ENCODE assay signal across 19 cellular contexts in genomic region chr11:128585498-128586238, GRCh38. TPM values are rescaled to one million over a fixed set of nuclear protein-coding genes. Genes with fewer than 3 reads are reported as not detected.
DNase-seq lines count a peak whose midpoint lies in the region; ATAC-seq, FAIRE-seq and TF ChIP-seq lines count a peak whose summit lies in the region.
"Had no signal": no experiment of that assay in that cellular context is flagged by ENCODE, and none has a peak within 500 bp of the region (broad histone marks: within the 10 kb centered on the region; RNA-seq: fewer than 3 reads in every experiment).

No MANE protein-coding gene starts in this region.

- H3K9ac ChIP-seq in iPS-18a (ENCODE audit: low read length): no peak overlapping the region
- no peak overlapping the region for H3K9ac ChIP-seq in trophoblast cell (ENCODE audit: low read length)
- H3K9ac ChIP-seq in GM23248: no peak overlapping the region
- H3K9ac ChIP-seq: KMS-11 had no signal

- H3K14ac ChIP-seq in trophoblast cell (ENCODE audit: low read length): no peak overlapping the region

- no peaks in the 10 kb centered on the region for H3K79me1 ChIP-seq in trophoblast cell (ENCODE audit: low read length)

- H3K23ac ChIP-seq in trophoblast cell (ENCODE audit: low read length): no peak overlapping the region

- H3K36me3 ChIP-seq in GM23338 (ENCODE audit: insufficient read depth): no peaks in the 10 kb centered on the region; the same call in 1 of the 2 replicates
- H3K36me3 ChIP-seq in iPS-18a (ENCODE audit: control insufficient read depth, low read depth, low read length): no peaks in the 10 kb centered on the region
- no peaks in the 10 kb centered on the region for H3K36me3 ChIP-seq in trophoblast cell (ENCODE audit: control insufficient read depth in 1 of 2, insufficient read depth in 2 of 2, low read length in 2 of 2)
- H3K36me3 ChIP-seq in GM23248 (ENCODE audit: low read depth): no peaks in the 10 kb centered on the region
- H3K36me3 ChIP-seq: BE2C, thoracic aorta had no signal

- H3K4me3 Mint-ChIP-seq in GM23338 (peak overlapping the region; percentile 75), WTC11 (peak overlapping the region; percentile 86)

- H3F3A ChIP-seq in GM23338 (replicated peaks; ENCODE audit: low read depth) (no peaks in the 10 kb centered on the region), GM23248 (ENCODE audit: insufficient read depth) (peaks cover 16% of the 10 kb centered on the region)

- no peaks in the 10 kb centered on the region for H4K20me1 ChIP-seq in GM23338 (replicated peaks; ENCODE audit: insufficient read depth)
- no peaks in the 10 kb centered on the region for H4K20me1 ChIP-seq in GM23248 (ENCODE audit: insufficient read depth)

- no peak for TF ChIP-seq POLR2A in H54 (IDR thresholded peaks at IDR 0.05; ENCODE audit: low read depth, low read length)

- H3K4me3 ChIP-seq in GM23338 (peak overlapping the region; percentile 71), iPS-18a (ENCODE audit: low read length) (peak overlapping the region; percentile 74), trophoblast cell (ENCODE audit: low read depth, low read length) (no peak overlapping the region), GM23248 (no peak overlapping the region)
- H3K4me3 ChIP-seq: thoracic aorta had no signal

- H3K27me3 Mint-ChIP-seq in GM23338 (ENCODE audit: insufficient read depth, low read depth, poor library complexity): peaks cover 3% of the 10 kb centered on the region
- H3K27me3 Mint-ChIP-seq in WTC11 (ENCODE audit: low read depth): no peaks in the 10 kb centered on the region; the same call in 1 of the 2 replicates
- H3K27me3 Mint-ChIP-seq: naive B cell had no signal

- CTCF ChIA-PET in WTC11 (lab: Charles Lee): interaction anchor here (0.8 to 1.1 kb wide), 2 partner anchors 36 to 154 kb away, joined by 3 read pairs; no protein-coding TSS in a partner anchor

- H3K4me2 ChIP-seq in GM23338: peak overlapping the region; percentile 87
- H3K4me2 ChIP-seq in trophoblast cell (ENCODE audit: low read length): peak overlapping the region; percentile 9
- no peak overlapping the region for H3K4me2 ChIP-seq in GM23248 (ENCODE audit: unreplicated experiment)
- H3K4me2 ChIP-seq: KMS-11 had no signal

- POLR2A ChIA-PET in WTC11 (lab: Charles Lee): interaction anchor here (0.6 kb wide), 1 partner anchor 32 kb away, joined by 3 read pairs; no protein-coding TSS in a partner anchor

- H2BK5ac ChIP-seq in trophoblast cell (ENCODE audit: low read depth, low read length, poor library complexity): no peak overlapping the region

- in situ Hi-C loops in GM23248 (cut with MboI): no loop called here

- H3K9me3 Mint-ChIP-seq in GM23338 (no peaks in the 10 kb centered on the region), WTC11 (peaks cover 9% of the 10 kb centered on the region)

- peak overlapping the region; percentile 4 for H4K8ac ChIP-seq in trophoblast cell (ENCODE audit: low read depth, low read length)

- peak; percentile 41 for ATAC-seq in GM23338
- ATAC-seq in WTC11: peak; percentile 33
- ATAC-seq: activated naive CD4-positive, alpha-beta T cell treated with anti-CD3 and anti-CD28 coated beads, Interleukin-2, amount 50 U/mL, for 72 hours had no signal

- no peak overlapping the region for H2BK120ac ChIP-seq in trophoblast cell (ENCODE audit: insufficient read depth, low read length, poor library complexity)

- peaks cover 5% of the 10 kb centered on the region; the same call in 2 of the 3 replicates for H3K36me3 Mint-ChIP-seq in GM23338 (ENCODE audit: low read depth)
- H3K36me3 Mint-ChIP-seq in WTC11: 0 out of 2 replicates have a peak, but pooled peaks cover 2% of the 10 kb centered on the region
- H3K36me3 Mint-ChIP-seq: activated naive CD4-positive, alpha-beta T cell treated with anti-CD3 and anti-CD28 coated beads, Interleukin-2, amount 50 U/mL, for 72 hours; naive B cell had no signal

- H3K9me3 ChIP-seq in iPS-18a (ENCODE audit: control insufficient read depth, low read depth, low read length) (no peaks in the 10 kb centered on the region), trophoblast cell (ENCODE audit: insufficient read depth, low read depth, low read length) (no peaks in the 10 kb centered on the region), GM23248 (ENCODE audit: low read depth) (no peaks in the 10 kb centered on the region)
- H3K9me3 ChIP-seq: BE2C, thoracic aorta had no signal

- WGBS in trophoblast cell (ENCODE audit: extremely low coverage, insufficient coverage, insufficient read length): no CpG with 5 or more reads among the region's 14 CpGs
- 84 to 88% methylated on average over 14 of the region's 14 CpGs for WGBS in GM23248 (ENCODE audit: low coverage in 1 of 2, low lambda C conversion rate in 2 of 2, missing lambda C conversion rate in 2 of 2), 2 experiments

- no peak overlapping the region for H2BK12ac ChIP-seq in trophoblast cell (ENCODE audit: low read length)

- H3K9me2 ChIP-seq in GM23338 (ENCODE audit: insufficient read depth) (no peaks in the 10 kb centered on the region), GM23248 (ENCODE audit: insufficient read depth) (no peaks in the 10 kb centered on the region)

- H2AFZ ChIP-seq in GM23338 (no peak overlapping the region), trophoblast cell (ENCODE audit: insufficient read depth, low read length, poor library complexity) (no peak overlapping the region), GM23248 (no peak overlapping the region)

- H4K91ac ChIP-seq in trophoblast cell (ENCODE audit: low read depth, low read length): no peak overlapping the region

- no peak for FAIRE-seq in H54 (lab: Jason Lieb, UNC)

- no peak for TF ChIP-seq CTCF in GM23338 (conservative IDR thresholded peaks at IDR 0.05; ENCODE audit: low read depth in 2 of 2)
- TF ChIP-seq CTCF in WTC11 (IDR thresholded peaks at IDR 0.05): no peak

- H3K27me3 ChIP-seq in GM23338 (ENCODE audit: insufficient read depth): no peaks in the 10 kb centered on the region
- peaks cover 26% of the 10 kb centered on the region for H3K27me3 ChIP-seq in iPS-18a (ENCODE audit: control insufficient read depth, insufficient read depth, low read length)
- no peaks in the 10 kb centered on the region for H3K27me3 ChIP-seq in trophoblast cell (ENCODE audit: insufficient read depth, low read length)
- no peaks in the 10 kb centered on the region for H3K27me3 ChIP-seq in GM23248 (replicated peaks; ENCODE audit: insufficient read depth)
- H3K27me3 ChIP-seq: BE2C had no signal

- H3K4me1 ChIP-seq in GM23338 (ENCODE audit: insufficient read depth) (peaks cover 48% of the 10 kb centered on the region), iPS-18a (ENCODE audit: control insufficient read depth, low read depth, low read length) (peaks cover 64% of the 10 kb centered on the region), trophoblast cell (ENCODE audit: control insufficient read depth in 1 of 2, insufficient read depth in 2 of 2, low read length in 2 of 2) (peaks cover 7 to 11% of the 10 kb centered on the region in 2 experiments), GM23248 (ENCODE audit: insufficient read depth) (peaks cover 22% of the 10 kb centered on the region)
- H3K4me1 ChIP-seq: BE2C had no signal

- H2AK5ac ChIP-seq in trophoblast cell (ENCODE audit: low read length): no peak overlapping the region

- H3K18ac ChIP-seq in trophoblast cell (ENCODE audit: low read length): no peak overlapping the region

- H3K27ac Mint-ChIP-seq in GM23338: peak overlapping the region; percentile 55
- H3K27ac Mint-ChIP-seq in WTC11: peak overlapping the region; percentile 76
- H3K27ac Mint-ChIP-seq: activated naive CD4-positive, alpha-beta T cell treated with anti-CD3 and anti-CD28 coated beads, Interleukin-2, amount 50 U/mL, for 72 hours had no signal

- H3K4me1 Mint-ChIP-seq in GM23338 (peaks cover 67% of the 10 kb centered on the region), WTC11 (peaks cover 67% of the 10 kb centered on the region)

- H3K4ac ChIP-seq in trophoblast cell (ENCODE audit: low read depth, low read length): no peak overlapping the region

- H3K27ac ChIP-seq in GM23338 (ENCODE audit: low read depth): 0 out of 2 replicates have a peak overlapping the region, but pooled peaks have one; percentile 3
- H3K27ac ChIP-seq in iPS-18a (ENCODE audit: low read length): no peak overlapping the region
- no peak overlapping the region for H3K27ac ChIP-seq in trophoblast cell (ENCODE audit: low read depth, low read length)
- H3K27ac ChIP-seq in GM23248: no peak overlapping the region
- H3K27ac ChIP-seq: HL-60, KMS-11, thoracic aorta had no signal

- no peak overlapping the region for H4K12ac ChIP-seq in trophoblast cell (ENCODE audit: low read depth, low read length)

- H3K79me2 ChIP-seq in GM23338 (replicated peaks; ENCODE audit: insufficient read depth): peaks cover 54% of the 10 kb centered on the region
- no peaks in the 10 kb centered on the region for H3K79me2 ChIP-seq in trophoblast cell (ENCODE audit: control insufficient read depth, insufficient read depth, low read length, poor library complexity)
- no peaks in the 10 kb centered on the region for H3K79me2 ChIP-seq in GM23248 (ENCODE audit: insufficient read depth)

- peak; percentile 41 for DNase-seq in GM23338 (ENCODE audit: low spot score)
- DNase-seq in WTC11 (ENCODE audit: low spot score): no peak
- DNase-seq in trophoblast cell: no peak
- no peak for DNase-seq in RKO (ENCODE audit: low spot score)
- no peak for DNase-seq in NCI-H1105 treated with DMSO at 0.1 percent for 48 hours (lab: John Stamatoyannopoulos, UW)
- DNase-seq in H54 (ENCODE audit: insufficient read length, low spot score): no peak
- DNase-seq in GM23248: no peak
- DNase-seq: activated CD4-positive, alpha-beta T cell treated with anti-CD3 and anti-CD28 coated beads for 4 hours; BE2C; effector memory CD4-positive, alpha-beta T cell; foreskin melanocyte; naive B cell; NCI-H226; T1000 had no signal

TF ChIP-seq in GM23338, 12 proteins besides CTCF, POLR2A, EP300 and RAD21 (continues in another document):
- TF ChIP-seq ZNF331 (CRISPR knock-in tag; IDR thresholded peaks at IDR 0.05; ENCODE audit: low read depth): no peak
- no peak for TF ChIP-seq EZH2phosphoT487 (IDR thresholded peaks at IDR 0.05; ENCODE audit: unreplicated experiment)
- no peak for TF ChIP-seq CREB1 (CRISPR knock-in tag; IDR thresholded peaks at IDR 0.05; ENCODE audit: low read depth)

RNA-seq across cellular contexts. Expression of gene ETS1, which starts 1.7 kb away (rescaled TPM):
- total RNA-seq in GM23338 (2014; rRNA removed; shearing (Covaris generic)): 49.0 and 52.6 TPM in 2 replicates
- 25.2 and 25.6 TPM in 2 replicates for polyA plus RNA-seq in GM23338 (2016; fragmentation: Nextera tagmentation; extraction: Ambion mirVana)
- 25.3 to 33.1 TPM (median 27.2 TPM) in 3 replicates for total RNA-seq in WTC11 (2021)
- 103 and 111 TPM in 2 replicates for polyA plus RNA-seq in trophoblast cell (2013)
- 58.6 and 61.0 TPM in 2 replicates for total RNA-seq in GM23248 (2014; rRNA removed; shearing (Covaris generic))
- 18.4 and 19.9 TPM in 2 replicates for polyA plus RNA-seq in GM23248 (2016; fragmentation: Nextera tagmentation; extraction: Ambion mirVana)

Comparison
In these comparisons a context has a peak if more than half of its experiments do, and no peak if none do; other contexts are left out.
1. H3K4me3 ChIP-seq: peak in GM23338 (single experiment) and iPS-18a (single experiment); none in trophoblast cell (single experiment) and GM23248 (single experiment).